ENCODE assay signal across 1 cellular context in the genomic region with DNA sequence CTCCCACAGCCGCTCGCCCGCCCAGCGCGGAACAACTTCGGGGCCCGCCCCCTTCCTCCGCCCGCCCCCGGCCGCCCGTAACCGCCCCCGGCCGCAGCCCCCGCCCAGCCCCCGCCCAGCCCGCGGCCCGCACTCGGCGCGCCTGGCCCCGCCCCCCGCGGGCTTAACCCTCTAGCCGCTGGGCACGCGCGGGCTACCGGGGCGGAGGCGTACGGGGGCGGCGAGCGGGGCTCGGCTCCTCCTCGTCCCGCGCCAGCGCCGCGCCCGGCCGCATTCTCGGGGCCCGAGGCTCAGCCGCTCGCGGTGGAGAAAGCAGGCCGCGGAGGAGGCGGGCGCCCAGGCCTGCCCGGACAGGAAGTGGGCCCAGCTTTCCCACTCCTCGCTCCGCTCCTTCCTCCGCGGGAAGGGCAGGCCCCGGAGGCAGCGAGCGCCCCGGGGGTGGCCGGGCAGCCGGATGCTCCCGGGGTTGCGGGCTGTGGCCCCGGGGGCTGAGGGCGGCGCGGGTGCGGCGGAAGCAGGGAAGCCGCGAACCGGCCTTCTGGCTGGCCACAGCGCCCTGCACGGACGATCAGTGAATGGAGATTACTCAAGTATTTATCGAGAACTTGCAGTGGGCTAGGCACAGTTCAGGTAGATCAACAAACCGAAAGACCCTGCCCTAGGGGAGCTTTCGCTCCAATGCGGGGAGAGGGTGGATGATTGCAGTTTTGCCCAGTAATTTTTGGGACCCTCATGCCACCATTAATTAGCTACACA.
TF ChIP-seq lines count a peak whose summit lies in the region.

A gene with protein sequence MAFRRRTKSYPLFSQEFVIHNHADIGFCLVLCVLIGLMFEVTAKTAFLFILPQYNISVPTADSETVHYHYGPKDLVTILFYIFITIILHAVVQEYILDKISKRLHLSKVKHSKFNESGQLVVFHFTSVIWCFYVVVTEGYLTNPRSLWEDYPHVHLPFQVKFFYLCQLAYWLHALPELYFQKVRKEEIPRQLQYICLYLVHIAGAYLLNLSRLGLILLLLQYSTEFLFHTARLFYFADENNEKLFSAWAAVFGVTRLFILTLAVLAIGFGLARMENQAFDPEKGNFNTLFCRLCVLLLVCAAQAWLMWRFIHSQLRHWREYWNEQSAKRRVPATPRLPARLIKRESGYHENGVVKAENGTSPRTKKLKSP (minus strand): TSS at position 39 of the 756 bp plus-strand sequence. CDS start 145 bp downstream, outside the sequence.

TF ChIP-seq in K562, 482 proteins besides CTCF, POLR2A, EP300 and RAD21 (continued from another document and continues in another):
- peak; percentile 62 for TF ChIP-seq ZBTB40 (IDR thresholded peaks at IDR 0.05)
- TF ChIP-seq ZBTB40 (CRISPR knock-in tag; IDR thresholded peaks at IDR 0.05), result no peak
- TF ChIP-seq SMAD4 (CRISPR knock-in tag; conservative IDR thresholded peaks at IDR 0.05), result 0 out of 2 replicates have a peak, but pooled peaks have one; percentile 49
- peak; percentile 20 for TF ChIP-seq PCBP1 (IDR thresholded peaks at IDR 0.05; ENCODE audit: low read depth, low read length, poor library complexity, severe bottlenecking)
- TF ChIP-seq BRCA1 (IDR thresholded peaks at IDR 0.05), result no peak
- TF ChIP-seq BRCA1 (CRISPR knock-in tag; IDR thresholded peaks at IDR 0.05), result no peak
- TF ChIP-seq ZNF217 (CRISPR knock-in tag; IDR thresholded peaks at IDR 0.05), result no peak
- no peak for TF ChIP-seq ZNF75A (CRISPR knock-in tag; IDR thresholded peaks at IDR 0.05)
- TF ChIP-seq POLR2G (IDR thresholded peaks at IDR 0.05; ENCODE audit: low read depth, low read length), result peak; percentile 96
- peak; percentile 38 to 95; a peak in 3 of 4 replicates for TF ChIP-seq MAZ (CRISPR knock-in tag; conservative IDR thresholded peaks at IDR 0.05 in 1 of 2, IDR thresholded peaks at IDR 0.05 in 1 of 2)
- TF ChIP-seq, protein P1, sequence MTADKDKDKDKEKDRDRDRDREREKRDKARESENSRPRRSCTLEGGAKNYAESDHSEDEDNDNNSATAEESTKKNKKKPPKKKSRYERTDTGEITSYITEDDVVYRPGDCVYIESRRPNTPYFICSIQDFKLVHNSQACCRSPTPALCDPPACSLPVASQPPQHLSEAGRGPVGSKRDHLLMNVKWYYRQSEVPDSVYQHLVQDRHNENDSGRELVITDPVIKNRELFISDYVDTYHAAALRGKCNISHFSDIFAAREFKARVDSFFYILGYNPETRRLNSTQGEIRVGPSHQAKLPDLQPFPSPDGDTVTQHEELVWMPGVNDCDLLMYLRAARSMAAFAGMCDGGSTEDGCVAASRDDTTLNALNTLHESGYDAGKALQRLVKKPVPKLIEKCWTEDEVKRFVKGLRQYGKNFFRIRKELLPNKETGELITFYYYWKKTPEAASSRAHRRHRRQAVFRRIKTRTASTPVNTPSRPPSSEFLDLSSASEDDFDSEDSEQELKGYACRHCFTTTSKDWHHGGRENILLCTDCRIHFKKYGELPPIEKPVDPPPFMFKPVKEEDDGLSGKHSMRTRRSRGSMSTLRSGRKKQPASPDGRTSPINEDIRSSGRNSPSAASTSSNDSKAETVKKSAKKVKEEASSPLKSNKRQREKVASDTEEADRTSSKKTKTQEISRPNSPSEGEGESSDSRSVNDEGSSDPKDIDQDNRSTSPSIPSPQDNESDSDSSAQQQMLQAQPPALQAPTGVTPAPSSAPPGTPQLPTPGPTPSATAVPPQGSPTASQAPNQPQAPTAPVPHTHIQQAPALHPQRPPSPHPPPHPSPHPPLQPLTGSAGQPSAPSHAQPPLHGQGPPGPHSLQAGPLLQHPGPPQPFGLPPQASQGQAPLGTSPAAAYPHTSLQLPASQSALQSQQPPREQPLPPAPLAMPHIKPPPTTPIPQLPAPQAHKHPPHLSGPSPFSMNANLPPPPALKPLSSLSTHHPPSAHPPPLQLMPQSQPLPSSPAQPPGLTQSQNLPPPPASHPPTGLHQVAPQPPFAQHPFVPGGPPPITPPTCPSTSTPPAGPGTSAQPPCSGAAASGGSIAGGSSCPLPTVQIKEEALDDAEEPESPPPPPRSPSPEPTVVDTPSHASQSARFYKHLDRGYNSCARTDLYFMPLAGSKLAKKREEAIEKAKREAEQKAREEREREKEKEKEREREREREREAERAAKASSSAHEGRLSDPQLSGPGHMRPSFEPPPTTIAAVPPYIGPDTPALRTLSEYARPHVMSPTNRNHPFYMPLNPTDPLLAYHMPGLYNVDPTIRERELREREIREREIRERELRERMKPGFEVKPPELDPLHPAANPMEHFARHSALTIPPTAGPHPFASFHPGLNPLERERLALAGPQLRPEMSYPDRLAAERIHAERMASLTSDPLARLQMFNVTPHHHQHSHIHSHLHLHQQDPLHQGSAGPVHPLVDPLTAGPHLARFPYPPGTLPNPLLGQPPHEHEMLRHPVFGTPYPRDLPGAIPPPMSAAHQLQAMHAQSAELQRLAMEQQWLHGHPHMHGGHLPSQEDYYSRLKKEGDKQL (CRISPR knock-in tag; IDR thresholded peaks at IDR 0.05; ENCODE audit: borderline replicate concordance), result no peak
- TF ChIP-seq TAF1 (IDR thresholded peaks at IDR 0.05; ENCODE audit: control insufficient read depth, extremely low read depth, insufficient read depth, low read length, severe bottlenecking), result peak; percentile 76
- peak; percentile 56 for TF ChIP-seq L3MBTL2 (IDR thresholded peaks at IDR 0.05)
- TF ChIP-seq CXXC5 (CRISPR knock-in tag; IDR thresholded peaks at IDR 0.05), result peak; percentile 91
- no peak for TF ChIP-seq ZNF224 (CRISPR knock-in tag; IDR thresholded peaks at IDR 0.05)
- TF ChIP-seq ZC3H8 (IDR thresholded peaks at IDR 0.05), result no peak
- TF ChIP-seq, protein P2, sequence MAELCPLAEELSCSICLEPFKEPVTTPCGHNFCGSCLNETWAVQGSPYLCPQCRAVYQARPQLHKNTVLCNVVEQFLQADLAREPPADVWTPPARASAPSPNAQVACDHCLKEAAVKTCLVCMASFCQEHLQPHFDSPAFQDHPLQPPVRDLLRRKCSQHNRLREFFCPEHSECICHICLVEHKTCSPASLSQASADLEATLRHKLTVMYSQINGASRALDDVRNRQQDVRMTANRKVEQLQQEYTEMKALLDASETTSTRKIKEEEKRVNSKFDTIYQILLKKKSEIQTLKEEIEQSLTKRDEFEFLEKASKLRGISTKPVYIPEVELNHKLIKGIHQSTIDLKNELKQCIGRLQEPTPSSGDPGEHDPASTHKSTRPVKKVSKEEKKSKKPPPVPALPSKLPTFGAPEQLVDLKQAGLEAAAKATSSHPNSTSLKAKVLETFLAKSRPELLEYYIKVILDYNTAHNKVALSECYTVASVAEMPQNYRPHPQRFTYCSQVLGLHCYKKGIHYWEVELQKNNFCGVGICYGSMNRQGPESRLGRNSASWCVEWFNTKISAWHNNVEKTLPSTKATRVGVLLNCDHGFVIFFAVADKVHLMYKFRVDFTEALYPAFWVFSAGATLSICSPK (IDR thresholded peaks at IDR 0.05; ENCODE audit: borderline replicate concordance), result no peak
- no peak for TF ChIP-seq ELK1 (CRISPR knock-in tag; IDR thresholded peaks at IDR 0.05)
- TF ChIP-seq NR2F6 (CRISPR knock-in tag; IDR thresholded peaks at IDR 0.05), result no peak
- TF ChIP-seq, protein P3, sequence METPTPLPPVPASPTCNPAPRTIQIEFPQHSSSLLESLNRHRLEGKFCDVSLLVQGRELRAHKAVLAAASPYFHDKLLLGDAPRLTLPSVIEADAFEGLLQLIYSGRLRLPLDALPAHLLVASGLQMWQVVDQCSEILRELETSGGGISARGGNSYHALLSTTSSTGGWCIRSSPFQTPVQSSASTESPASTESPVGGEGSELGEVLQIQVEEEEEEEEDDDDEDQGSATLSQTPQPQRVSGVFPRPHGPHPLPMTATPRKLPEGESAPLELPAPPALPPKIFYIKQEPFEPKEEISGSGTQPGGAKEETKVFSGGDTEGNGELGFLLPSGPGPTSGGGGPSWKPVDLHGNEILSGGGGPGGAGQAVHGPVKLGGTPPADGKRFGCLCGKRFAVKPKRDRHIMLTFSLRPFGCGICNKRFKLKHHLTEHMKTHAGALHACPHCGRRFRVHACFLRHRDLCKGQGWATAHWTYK (CRISPR knock-in tag; IDR thresholded peaks at IDR 0.05), result peak; percentile 17; the same call in 1 of the 2 replicates
- TF ChIP-seq ZNF324 (CRISPR knock-in tag; IDR thresholded peaks at IDR 0.05), result no peak
- TF ChIP-seq, protein P4, sequence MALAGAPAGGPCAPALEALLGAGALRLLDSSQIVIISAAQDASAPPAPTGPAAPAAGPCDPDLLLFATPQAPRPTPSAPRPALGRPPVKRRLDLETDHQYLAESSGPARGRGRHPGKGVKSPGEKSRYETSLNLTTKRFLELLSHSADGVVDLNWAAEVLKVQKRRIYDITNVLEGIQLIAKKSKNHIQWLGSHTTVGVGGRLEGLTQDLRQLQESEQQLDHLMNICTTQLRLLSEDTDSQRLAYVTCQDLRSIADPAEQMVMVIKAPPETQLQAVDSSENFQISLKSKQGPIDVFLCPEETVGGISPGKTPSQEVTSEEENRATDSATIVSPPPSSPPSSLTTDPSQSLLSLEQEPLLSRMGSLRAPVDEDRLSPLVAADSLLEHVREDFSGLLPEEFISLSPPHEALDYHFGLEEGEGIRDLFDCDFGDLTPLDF (CRISPR knock-in tag; IDR thresholded peaks at IDR 0.05), result no peak
- peak; percentile 71; the same call in 1 of the 2 replicates for TF ChIP-seq HDAC8 (tag; IDR thresholded peaks at IDR 0.05)
- TF ChIP-seq POLR3G (IDR thresholded peaks at IDR 0.05; ENCODE audit: extremely low read depth, insufficient read length, insufficient replicate concordance), result no peak
- no peak for TF ChIP-seq PATZ1 (CRISPR knock-in tag; IDR thresholded peaks at IDR 0.05; ENCODE audit: borderline replicate concordance)
